ENCODE assay signal across 15 cellular contexts in genomic region chr18:46621871-46622270, GRCh38. TPM values are rescaled to one million over a fixed set of nuclear protein-coding genes. Genes with fewer than 3 reads are reported as not detected.
"Had no signal": no experiment of that assay in that cellular context is flagged by ENCODE, and none has a peak within 500 bp of the region (broad histone marks: within the 10 kb centered on the region; RNA-seq: fewer than 3 reads in every experiment).

No MANE protein-coding gene starts in this region.

- H3K4me3 ChIP-seq: right lobe of liver, smooth muscle cell, upper lobe of left lung had no signal

- H3K27me3 ChIP-seq: right lobe of liver, upper lobe of left lung had no signal

- DNase-seq: activated CD4-positive, alpha-beta T cell treated with anti-CD3 and anti-CD28 coated beads for 1 hour; aorta; effector memory CD4-positive, alpha-beta T cell; head of caudate nucleus; kidney glomerular epithelial cell; nephron progenitor cell; right lobe of liver; upper lobe of left lung had no signal

- H3K36me3 ChIP-seq: right lobe of liver, upper lobe of left lung had no signal

- H3K27ac Mint-ChIP-seq: nephron progenitor cell; stimulated activated naive CD8-positive, alpha-beta T cell treated with anti-CD3 and anti-CD28 coated beads, Interleukin-15, Interleukin-2, amounts not matched to agents 100 ng/mL and 50 ng/mL, for 24 hours had no signal

- H3K4me1 ChIP-seq: right lobe of liver had no signal

- H3K4me3 Mint-ChIP-seq: nephron progenitor cell; stimulated activated naive CD8-positive, alpha-beta T cell treated with anti-CD3 and anti-CD28 coated beads, Interleukin-15, Interleukin-2, amounts not matched to agents 100 ng/mL and 50 ng/mL, for 24 hours had no signal

- H3K27me3 Mint-ChIP-seq: stimulated activated naive CD8-positive, alpha-beta T cell treated with anti-CD3 and anti-CD28 coated beads, Interleukin-15, Interleukin-2, amounts not matched to agents 100 ng/mL and 50 ng/mL, for 24 hours had no signal

- H3K4me1 Mint-ChIP-seq: nephron progenitor cell had no signal

- H3K9me3 ChIP-seq: right lobe of liver, upper lobe of left lung had no signal

- H3K27ac ChIP-seq: epithelial cell of prostate, right lobe of liver, upper lobe of left lung, VCaP had no signal

- H3K9me3 Mint-ChIP-seq: nephron progenitor cell; stimulated activated naive CD8-positive, alpha-beta T cell treated with anti-CD3 and anti-CD28 coated beads, Interleukin-15, Interleukin-2, amounts not matched to agents 100 ng/mL and 50 ng/mL, for 24 hours had no signal

RNA-seq across cellular contexts. Expression of gene LOXHD1, which starts 35.1 kb away (rescaled TPM):
- total RNA-seq: pulmonary artery endothelial cell; right lobe of liver; smooth muscle cell; T-helper 1 cell treated with Interleukin-12 subunit alpha and Interleukin-12 subunit beta and Interleukin-4 antibody, amounts not matched to agents 30 ng/mL and 1 ng/mL, for 36 hours had no signal
- polyA plus RNA-seq: aorta, liver, smooth muscle cell had no signal
